ENCODE assay signal across 11 cellular contexts in genomic region chr13:48437381-48437780, GRCh38. TPM values are rescaled to one million over a fixed set of nuclear protein-coding genes. Genes with fewer than 3 reads are reported as not detected.
DNase-seq lines count a peak whose midpoint lies in the region; ATAC-seq and TF ChIP-seq lines count a peak whose summit lies in the region.
"Had no signal": no experiment of that assay in that cellular context is flagged by ENCODE, and none has a peak within 500 bp of the region (broad histone marks: within the 10 kb centered on the region; RNA-seq: fewer than 3 reads in every experiment).

No MANE protein-coding gene starts in this region.

- H3K27me3 ChIP-seq in ascending aorta (no peaks in the 10 kb centered on the region), psoas muscle (ENCODE audit: insufficient read depth in 3 of 3, low read length in 2 of 3) (no peaks in the 10 kb centered on the region)
- H3K27me3 ChIP-seq in CD4-positive, alpha-beta memory T cell (ENCODE audit: insufficient read depth, low read length): no peaks in the 10 kb centered on the region

- peak overlapping the region in 3 of 7 donors; percentile 32 to 44 (median 42) for H3K27ac Mint-ChIP-seq in CD4-positive, alpha-beta memory T cell
- no peak overlapping the region for H3K27ac Mint-ChIP-seq in activated CD4-positive, alpha-beta T cell treated with anti-CD3 and anti-CD28 coated beads, Interleukin-2, amount 10 ng/mL, durations not matched to agents 7 days and 5 days
- H3K27ac Mint-ChIP-seq: stimulated activated naive CD8-positive, alpha-beta T cell treated with anti-CD3 and anti-CD28 coated beads, Interleukin-15, amount 100 ng/mL, for 72 hours had no signal

- H3K27ac ChIP-seq in ascending aorta (peak overlapping the region; percentile 72 to 75), psoas muscle (peak overlapping the region; percentile 14)
- no peak overlapping the region for H3K27ac ChIP-seq in CD4-positive, alpha-beta memory T cell (ENCODE audit: low read depth, low read length)

- 12 to 14% (median 13%) methylated on average over 3 of the region's 3 CpGs for WGBS in psoas muscle, 3 donors

- POLR2A ChIA-PET in CD4-positive, alpha-beta memory T cell (lab: Charles Lee; ENCODE audit: partially characterized antibody): interaction anchor here (1.2 kb wide), 2 partner anchors 36 to 55 kb away, joined by 3 read pairs; no protein-coding TSS in a partner anchor
- POLR2A ChIA-PET in activated CD4-positive, alpha-beta T cell treated with anti-CD3 and anti-CD28 coated beads, Interleukin-2, amount 10 ng/mL, durations not matched to agents 7 days and 5 days (lab: Charles Lee): no interaction called here

- H3K4me3 ChIP-seq in ascending aorta (peak overlapping the region in 1 of 2 donors; percentile 31), psoas muscle (no peak overlapping the region)
- H3K4me3 ChIP-seq in CD4-positive, alpha-beta memory T cell (ENCODE audit: low read length in 2 of 2): no peak overlapping the region

- peaks cover 0 to 8% of the 10 kb centered on the region in 2 donors for H3K36me3 Mint-ChIP-seq in CD4-positive, alpha-beta memory T cell
- peaks cover 29% of the 10 kb centered on the region for H3K36me3 Mint-ChIP-seq in activated CD4-positive, alpha-beta T cell treated with anti-CD3 and anti-CD28 coated beads, Interleukin-2, amount 10 ng/mL, durations not matched to agents 7 days and 5 days (ENCODE audit: low read depth)

- H3K36me3 ChIP-seq in ascending aorta (no peaks in the 10 kb centered on the region), psoas muscle (ENCODE audit: insufficient read depth in 1 of 2, low read depth in 1 of 2) (no peaks in the 10 kb centered on the region)
- H3K36me3 ChIP-seq in CD4-positive, alpha-beta memory T cell (ENCODE audit: insufficient read depth, low read length): no peaks in the 10 kb centered on the region

- TF ChIP-seq CTCF in ascending aorta (IDR thresholded peaks at IDR 0.05) (no peak), psoas muscle (IDR thresholded peaks at IDR 0.05) (no peak)

- peak in 3 of 4 donors; percentile 42 to 66 (median 50) for ATAC-seq in psoas muscle
- ATAC-seq in GM21723 (IDR thresholded peaks at IDR 0.05; ENCODE audit: unreplicated experiment): no peak
- ATAC-seq: stimulated activated naive CD8-positive, alpha-beta T cell treated with anti-CD3 and anti-CD28 coated beads, Interleukin-15, amount 100 ng/mL, for 72 hours had no signal

- intact Hi-C loops in ascending aorta (cut with DNase I) (loop anchor here (2.0 kb wide), 1 partner anchor 95 kb away; the partner anchor contains the start of gene RCBTB2), psoas muscle (cut with DNase I) (no loop called here)
- intact Hi-C loops in CD4-positive, alpha-beta memory T cell (cut with micrococcal nuclease): no loop called here

- CTCF ChIA-PET in CD4-positive, alpha-beta memory T cell (lab: Charles Lee; ENCODE audit: partially characterized antibody): no interaction called here
- CTCF ChIA-PET in activated CD4-positive, alpha-beta T cell treated with anti-CD3 and anti-CD28 coated beads, Interleukin-2, amount 10 ng/mL, durations not matched to agents 7 days and 5 days (lab: Charles Lee): interaction anchor here (1.1 kb wide), 1 partner anchor 19 kb away, joined by 3 read pairs; no protein-coding TSS in a partner anchor

- H3K9me3 Mint-ChIP-seq in CD4-positive, alpha-beta memory T cell: peaks cover 0 to 2% (median 0%) of the 10 kb centered on the region in 8 donors
- H3K9me3 Mint-ChIP-seq in activated CD4-positive, alpha-beta T cell treated with anti-CD3 and anti-CD28 coated beads, Interleukin-2, amount 10 ng/mL, durations not matched to agents 7 days and 5 days: peaks cover 3% of the 10 kb centered on the region
- H3K9me3 Mint-ChIP-seq: CD14-positive monocyte; stimulated activated naive CD8-positive, alpha-beta T cell treated with anti-CD3 and anti-CD28 coated beads, Interleukin-15, amount 100 ng/mL, for 72 hours had no signal

- DNase-seq in C1 segment of cervical spinal cord (lab: John Stamatoyannopoulos, UW): peak in 10 of 14 donors; percentile 3 to 49 (median 27)
- DNase-seq in ascending aorta (ENCODE audit: low spot score in 2 of 2): peak; percentile 45 to 82
- DNase-seq in globus pallidus (ENCODE audit: low spot score): peak; percentile 36
- DNase-seq in psoas muscle: peak; percentile 56 to 65
- DNase-seq in T1000 (lab: John Stamatoyannopoulos, UW): no peak
- no peak for DNase-seq in CD4-positive, alpha-beta memory T cell
- DNase-seq in activated CD4-positive, alpha-beta T cell treated with anti-CD3 and anti-CD28 coated beads, Interleukin-2, amount 10 ng/mL, durations not matched to agents 7 days and 5 days: no peak
- DNase-seq: NCI-H146; stimulated activated naive CD8-positive, alpha-beta T cell treated with anti-CD3 and anti-CD28 coated beads, Interleukin-15, amount 100 ng/mL, for 72 hours had no signal

- H3K27me3 Mint-ChIP-seq in CD4-positive, alpha-beta memory T cell: no peaks in the 10 kb centered on the region
- no peaks in the 10 kb centered on the region for H3K27me3 Mint-ChIP-seq in activated CD4-positive, alpha-beta T cell treated with anti-CD3 and anti-CD28 coated beads, Interleukin-2, amount 10 ng/mL, durations not matched to agents 7 days and 5 days
- H3K27me3 Mint-ChIP-seq: stimulated activated naive CD8-positive, alpha-beta T cell treated with anti-CD3 and anti-CD28 coated beads, Interleukin-15, amount 100 ng/mL, for 72 hours had no signal

- H3K4me3 Mint-ChIP-seq in CD4-positive, alpha-beta memory T cell: peak overlapping the region in 2 of 8 donors; percentile 46 to 62
- no peak overlapping the region for H3K4me3 Mint-ChIP-seq in activated CD4-positive, alpha-beta T cell treated with anti-CD3 and anti-CD28 coated beads, Interleukin-2, amount 10 ng/mL, durations not matched to agents 7 days and 5 days
- H3K4me3 Mint-ChIP-seq: stimulated activated naive CD8-positive, alpha-beta T cell treated with anti-CD3 and anti-CD28 coated beads, Interleukin-15, amount 100 ng/mL, for 72 hours had no signal

- H3K4me1 ChIP-seq in ascending aorta (peaks cover 5 to 23% of the 10 kb centered on the region in 2 donors), psoas muscle (peaks cover 22% of the 10 kb centered on the region)
- H3K4me1 ChIP-seq in CD4-positive, alpha-beta memory T cell (ENCODE audit: insufficient read depth, low read length): peaks cover 45% of the 10 kb centered on the region

- H3K4me1 Mint-ChIP-seq in CD4-positive, alpha-beta memory T cell: peaks cover 30 to 43% (median 36%) of the 10 kb centered on the region in 4 donors
- peaks cover 22% of the 10 kb centered on the region for H3K4me1 Mint-ChIP-seq in activated CD4-positive, alpha-beta T cell treated with anti-CD3 and anti-CD28 coated beads, Interleukin-2, amount 10 ng/mL, durations not matched to agents 7 days and 5 days

- H3K9me3 ChIP-seq in ascending aorta (no peaks in the 10 kb centered on the region), psoas muscle (no peaks in the 10 kb centered on the region)
- H3K9me3 ChIP-seq in CD4-positive, alpha-beta memory T cell (ENCODE audit: control insufficient read depth in 1 of 2, low read length in 2 of 2): no peaks in the 10 kb centered on the region

RNA-seq across cellular contexts. Expression of gene LPAR6, which starts 24.5 kb away (rescaled TPM):
- total RNA-seq in ascending aorta (35.7 TPM), psoas muscle (10 to 100 TPM in 1 of 4 donors, 1 to 10 TPM in 3; 4.1 to 11.0 (median 6.6) TPM)
- 1 to 10 TPM; 5.3 to 7.5 (median 5.8) TPM for polyA plus RNA-seq in psoas muscle
- 10 to 100 TPM; 89.0 to 91.1 TPM for total RNA-seq in CD4-positive, alpha-beta memory T cell
- 100 to 1,000 TPM in 1 of 2 donors, 10 to 100 TPM in 1; 69.1 to 134 TPM for polyA plus RNA-seq in CD4-positive, alpha-beta memory T cell
- 10 to 100 TPM; 56.7 to 79.9 TPM for total RNA-seq in activated CD4-positive, alpha-beta T cell treated with anti-CD3 and anti-CD28 coated beads, Interleukin-2, amount 10 ng/mL, durations not matched to agents 7 days and 5 days

Comparison
In these comparisons a context has a peak if more than half of its experiments do, and no peak if none do; other contexts are left out.
1. DNase-seq: peak in C1 segment of cervical spinal cord (10 of 14), ascending aorta (2 of 2), globus pallidus (single experiment) and psoas muscle (2 of 2); none in T1000 (single experiment), CD4-positive, alpha-beta memory T cell (0 of 5) and activated CD4-positive, alpha-beta T cell treated with anti-CD3 and anti-CD28 coated beads, Interleukin-2, amount 10 ng/mL, durations not matched to agents 7 days and 5 days (single experiment).